ENCODE assay signal across 8 cellular contexts in the genomic region with DNA sequence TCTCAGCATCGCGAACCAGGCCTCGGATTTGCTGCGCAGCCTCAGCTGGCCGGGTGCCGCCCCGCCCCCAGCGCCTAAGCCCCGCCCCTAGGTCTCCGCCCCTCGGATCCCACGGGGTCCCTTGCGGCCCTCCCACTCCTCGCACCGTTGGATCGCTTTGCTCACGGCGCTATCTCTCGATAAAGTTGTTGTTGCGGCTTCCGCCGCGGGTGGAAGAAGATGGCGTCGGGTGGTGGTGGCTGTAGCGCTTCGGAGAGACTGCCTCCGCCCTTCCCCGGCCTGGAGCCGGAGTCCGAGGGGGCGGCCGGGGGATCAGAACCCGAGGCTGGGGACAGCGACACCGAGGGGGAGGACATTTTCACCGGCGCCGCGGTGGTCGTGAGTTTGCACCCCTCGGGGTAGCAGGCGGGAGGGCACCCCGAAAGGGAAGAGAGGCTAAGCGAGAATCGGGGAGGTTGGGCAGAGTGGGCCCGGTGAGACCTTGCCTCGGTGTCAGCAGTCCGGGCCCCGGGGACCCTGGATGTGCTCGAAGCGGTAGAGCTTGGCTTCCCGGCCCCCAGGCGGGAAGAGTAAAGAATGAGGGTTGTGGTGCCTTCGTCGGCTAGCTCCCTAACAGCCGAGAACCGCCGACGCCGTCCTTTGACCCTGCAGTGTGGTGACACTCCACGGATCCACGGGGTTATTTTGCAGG. TPM values are rescaled to one million over a fixed set of nuclear protein-coding genes. Genes with fewer than 3 reads are reported as not detected.
DNase-seq lines count a peak whose midpoint lies in the region; ATAC-seq and TF ChIP-seq lines count a peak whose summit lies in the region.

A gene with protein sequence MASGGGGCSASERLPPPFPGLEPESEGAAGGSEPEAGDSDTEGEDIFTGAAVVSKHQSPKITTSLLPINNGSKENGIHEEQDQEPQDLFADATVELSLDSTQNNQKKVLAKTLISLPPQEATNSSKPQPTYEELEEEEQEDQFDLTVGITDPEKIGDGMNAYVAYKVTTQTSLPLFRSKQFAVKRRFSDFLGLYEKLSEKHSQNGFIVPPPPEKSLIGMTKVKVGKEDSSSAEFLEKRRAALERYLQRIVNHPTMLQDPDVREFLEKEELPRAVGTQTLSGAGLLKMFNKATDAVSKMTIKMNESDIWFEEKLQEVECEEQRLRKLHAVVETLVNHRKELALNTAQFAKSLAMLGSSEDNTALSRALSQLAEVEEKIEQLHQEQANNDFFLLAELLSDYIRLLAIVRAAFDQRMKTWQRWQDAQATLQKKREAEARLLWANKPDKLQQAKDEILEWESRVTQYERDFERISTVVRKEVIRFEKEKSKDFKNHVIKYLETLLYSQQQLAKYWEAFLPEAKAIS (plus strand): TSS at position 188 of the 691 bp plus-strand sequence. CDS start 32 bp downstream, at position 220.

- no peaks in the 10 kb centered on the region for H3K9me3 Mint-ChIP-seq in CD8-positive, alpha-beta T cell

- H3K27me3 ChIP-seq in CD8-positive, alpha-beta T cell (ENCODE audit: insufficient read depth, low read length) = no peaks in the 10 kb centered on the region
- H3K27me3 ChIP-seq in OCI-LY1 (ENCODE audit: insufficient read depth, low read length) (no peaks in the 10 kb centered on the region), endocrine pancreas (ENCODE audit: control insufficient read depth, insufficient read depth, low read length) (no peaks in the 10 kb centered on the region), mesendoderm (ENCODE audit: insufficient read depth, low read length, poor library complexity) (no peaks in the 10 kb centered on the region)

- no peak within 1 kb of the TSS for H2AFZ ChIP-seq in OCI-LY1 (ENCODE audit: low read length)

- no peaks in the 10 kb centered on the region for H3K9me3 ChIP-seq in CD8-positive, alpha-beta T cell (ENCODE audit: low read length)
- H3K9me3 ChIP-seq in OCI-LY1 (ENCODE audit: low read length) (no peaks in the 10 kb centered on the region), endocrine pancreas (ENCODE audit: control insufficient read depth, low read length) (no peaks in the 10 kb centered on the region)

- peak within 1 kb of the TSS; percentile 69 for H3K27ac ChIP-seq in CD8-positive, alpha-beta T cell (ENCODE audit: low read depth, low read length)
- peak within 1 kb of the TSS; percentile 87 for H3K27ac ChIP-seq in OCI-LY1 (ENCODE audit: low read depth, low read length, poor library complexity, severe bottlenecking)
- peak within 1 kb of the TSS; percentile 33 for H3K27ac ChIP-seq in mesendoderm (ENCODE audit: low read depth, low read length)

- intact Hi-C loops in CD8-positive, alpha-beta T cell (cut with DNase I, micrococcal nuclease) = loop anchor here (1.0 to 10.0 kb wide), 14 partner anchors 57 to 1769 kb away; a partner anchor contains a TSS

- no peak within 1 kb of the TSS for H2AK5ac ChIP-seq in mesendoderm (ENCODE audit: low read length)

- H3K56ac ChIP-seq in mesendoderm (ENCODE audit: low read length) = peak within 1 kb of the TSS; percentile 81

- H3K4me2 ChIP-seq in OCI-LY1 (ENCODE audit: low read length) = peak within 1 kb of the TSS; percentile 92
- H3K4me2 ChIP-seq in mesendoderm (ENCODE audit: low read length) = peak within 1 kb of the TSS; percentile 50

- H4K5ac ChIP-seq in mesendoderm (ENCODE audit: low read length) = no peak within 1 kb of the TSS

- peaks cover 79% of the 10 kb centered on the region for H3K4me1 Mint-ChIP-seq in CD8-positive, alpha-beta T cell (ENCODE audit: low read depth)

- ATAC-seq in CD8-positive, alpha-beta T cell = peak; percentile 80
- peak; percentile 42 for ATAC-seq in GM21381 (IDR thresholded peaks at IDR 0.05; ENCODE audit: unreplicated experiment)

- peaks cover 47% of the 10 kb centered on the region for H3K4me1 ChIP-seq in CD8-positive, alpha-beta T cell (ENCODE audit: insufficient read depth, low read length)
- H3K4me1 ChIP-seq in OCI-LY1 (ENCODE audit: insufficient read depth, low read length, severe bottlenecking) = peaks cover 62% of the 10 kb centered on the region
- peaks cover 20% of the 10 kb centered on the region for H3K4me1 ChIP-seq in endocrine pancreas (ENCODE audit: control insufficient read depth, insufficient read depth, low read length)
- peaks cover 7% of the 10 kb centered on the region for H3K4me1 ChIP-seq in mesendoderm (ENCODE audit: control insufficient read depth, low read depth, low read length)

- no peaks in the 10 kb centered on the region for H3K27me3 Mint-ChIP-seq in CD8-positive, alpha-beta T cell (ENCODE audit: low read depth)

- no peak for TF ChIP-seq CTCF in CD8-positive, alpha-beta T cell (IDR thresholded peaks at IDR 0.05)
- no peak for TF ChIP-seq CTCF in OCI-LY1 (IDR thresholded peaks at IDR 0.05; ENCODE audit: low read length)

- peaks cover 19% of the 10 kb centered on the region for H3K79me1 ChIP-seq in mesendoderm (ENCODE audit: low read length)

- no peak within 1 kb of the TSS for H3K23ac ChIP-seq in mesendoderm (ENCODE audit: low read length)

- no peak within 1 kb of the TSS for H3K4ac ChIP-seq in mesendoderm (ENCODE audit: low read depth, low read length)

- H2BK15ac ChIP-seq in mesendoderm (replicated peaks; ENCODE audit: low read depth) = no peak within 1 kb of the TSS

- H3K36me3 Mint-ChIP-seq in CD8-positive, alpha-beta T cell = peaks cover 22% of the 10 kb centered on the region

- no peaks in the 10 kb centered on the region for H4K20me1 ChIP-seq in OCI-LY1 (ENCODE audit: insufficient read depth, low read length)

- H4K8ac ChIP-seq in mesendoderm (ENCODE audit: low read depth, low read length) = peak within 1 kb of the TSS; percentile 59

- H2BK5ac ChIP-seq in mesendoderm (ENCODE audit: low read length) = no peak within 1 kb of the TSS

- H3K18ac ChIP-seq in mesendoderm (ENCODE audit: low read length) = no peak within 1 kb of the TSS

- H3F3A ChIP-seq in OCI-LY1 (ENCODE audit: insufficient read depth, low read length) = 0 out of 2 replicates have a peak, but pooled peaks cover 5% of the 10 kb centered on the region

- H3K79me2 ChIP-seq in OCI-LY1 (ENCODE audit: insufficient read depth, low read length) (peaks cover 55% of the 10 kb centered on the region), mesendoderm (ENCODE audit: control insufficient read depth, insufficient read depth, low read length) (peaks cover 24% of the 10 kb centered on the region)

- no CpG with 5 or more reads among the region's 63 CpGs for WGBS in mesendoderm (ENCODE audit: extremely low coverage, insufficient coverage, low lambda C conversion rate)

- H3K4me3 Mint-ChIP-seq in CD8-positive, alpha-beta T cell = peak within 1 kb of the TSS; percentile 94

- H3K4me3 ChIP-seq in CD8-positive, alpha-beta T cell (ENCODE audit: low read depth, low read length) = peak within 1 kb of the TSS; percentile 76
- H3K4me3 ChIP-seq in OCI-LY1 (ENCODE audit: low read depth, low read length, poor library complexity, severe bottlenecking) (peak within 1 kb of the TSS; percentile 97), endocrine pancreas (ENCODE audit: control insufficient read depth, insufficient read depth, low read length) (peak within 1 kb of the TSS; percentile 85), mesendoderm (ENCODE audit: low read length) (peak within 1 kb of the TSS; percentile 45)

- H3K9ac ChIP-seq in OCI-LY1 (ENCODE audit: low read length) (peak within 1 kb of the TSS; percentile 98), endocrine pancreas (ENCODE audit: control insufficient read depth, insufficient read depth, low read length) (peak within 1 kb of the TSS; percentile 95), mesendoderm (ENCODE audit: low read length) (peak within 1 kb of the TSS; percentile 65)

- H3K27ac Mint-ChIP-seq in CD8-positive, alpha-beta T cell = peak within 1 kb of the TSS; percentile 97

- no peaks in the 10 kb centered on the region for H3K9me2 ChIP-seq in OCI-LY1 (ENCODE audit: low read depth, low read length)

- CTCF ChIA-PET in CD8-positive, alpha-beta T cell (lab: Charles Lee) = no interaction called here

- peak; percentile 89 to 98 (median 96) for DNase-seq in CD8-positive, alpha-beta T cell
- DNase-seq in HuH-7.5 (ENCODE audit: low spot score) (peak; percentile 71), mesendoderm (peak; percentile 96)
- peak; percentile 88 for DNase-seq in activated CD8-positive, alpha-beta memory T cell treated with anti-CD3 and anti-CD28 coated beads, Interleukin-2, amount 50 U/mL, for 24 hours (ENCODE audit: extremely low read depth)
- peak; percentile 86 for DNase-seq in stimulated activated CD8-positive, alpha-beta memory T cell treated with anti-CD3 and anti-CD28 coated beads, Interleukin-12 subunit alpha, Interleukin-12 subunit beta, amount 100 ng/mL, for 24 hours (ENCODE audit: extremely low read depth)

- POLR2A ChIA-PET in CD8-positive, alpha-beta T cell (lab: Charles Lee) = interaction anchor here (0.7 to 2.3 kb wide), 8 partner anchors 9 to 904 kb away, joined by 3 to 15 read pairs (median 6); a partner anchor contains a TSS

- H3K36me3 ChIP-seq in CD8-positive, alpha-beta T cell (ENCODE audit: insufficient read depth, low read length) = no peaks in the 10 kb centered on the region
- H3K36me3 ChIP-seq in OCI-LY1 (ENCODE audit: insufficient read depth, low read length) = 0 out of 2 replicates have a peak, but pooled peaks cover 6% of the 10 kb centered on the region
- no peaks in the 10 kb centered on the region for H3K36me3 ChIP-seq in endocrine pancreas (ENCODE audit: control insufficient read depth, insufficient read depth, low read length)
- no peaks in the 10 kb centered on the region for H3K36me3 ChIP-seq in mesendoderm (ENCODE audit: control insufficient read depth, insufficient read depth, low read length)

- H2BK120ac ChIP-seq in mesendoderm (ENCODE audit: low read depth, low read length) = no peak within 1 kb of the TSS

RNA-seq across cellular contexts. Expression of the gene that starts here (rescaled TPM):
- total RNA-seq in CD8-positive, alpha-beta T cell = 10 to 100 TPM; 61.0 to 65.8 TPM
- polyA plus RNA-seq in mesendoderm (2013, experiment 1 of 2) = 39.2 TPM
- 41.6 TPM for polyA plus RNA-seq in mesendoderm (2013, experiment 2 of 2)

Comparison
In these comparisons a context has a peak if more than half of its experiments do, and no peak if none do; other contexts are left out.
1. Peak in every context shown above with its lines: DNase-seq, ATAC-seq, H3K4me3 ChIP-seq and H3K27ac ChIP-seq.
2. H3K27ac ChIP-seq: peak in every context shown above with its lines; median percentile 87 in OCI-LY1; 69 in CD8-positive, alpha-beta T cell; 33 in mesendoderm.
3. H3K4me3 ChIP-seq: peak in every context shown above with its lines; median percentile 97 in OCI-LY1; 85 in endocrine pancreas; 76 in CD8-positive, alpha-beta T cell; 45 in mesendoderm.